In the genomic region with DNA sequence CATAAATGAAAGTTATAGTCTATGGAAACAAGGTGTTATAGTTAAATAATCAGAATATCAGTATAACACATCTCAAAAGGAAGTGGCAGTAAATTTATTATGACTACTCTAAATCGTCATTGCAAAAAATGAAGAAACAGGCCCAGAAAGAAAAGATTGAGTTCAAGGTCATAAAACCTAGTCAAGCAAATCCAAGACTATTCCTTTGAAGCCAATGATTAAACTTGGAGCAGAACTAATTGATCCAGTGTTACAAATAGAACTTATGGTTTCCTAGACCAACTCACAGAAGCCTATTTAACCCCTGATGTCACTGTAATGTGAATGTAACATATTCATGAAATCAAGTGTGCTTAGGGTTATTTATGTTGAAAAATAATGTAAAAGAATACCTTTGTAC, we compare ENCODE assay signal across 12 cellular contexts. TPM values are rescaled to one million over a fixed set of nuclear protein-coding genes. Genes with fewer than 3 reads are reported as not detected.
DNase-seq lines count a peak whose midpoint lies in the region; ATAC-seq, FAIRE-seq and TF ChIP-seq lines count a peak whose summit lies in the region.
"Had no signal": no experiment of that assay in that cellular context is flagged by ENCODE, and none has a peak within 500 bp of the region (broad histone marks: within the 10 kb centered on the region; RNA-seq: fewer than 3 reads in every experiment).

No MANE protein-coding gene starts in this region.

- H3K9ac ChIP-seq in kidney (ENCODE audit: low read length in 2 of 2) = peak overlapping the region in 1 of 2 donors; percentile 75

- no peaks in the 10 kb centered on the region for H3K9me3 ChIP-seq in kidney (ENCODE audit: control insufficient read depth in 1 of 2, low read length in 2 of 2)

- peak overlapping the region; percentile 62 to 75 for H3K4me3 ChIP-seq in kidney (ENCODE audit: low read length in 2 of 2)

- no peak for TF ChIP-seq CTCF in kidney (IDR thresholded peaks at IDR 0.05; ENCODE audit: borderline replicate concordance, extremely low read depth, insufficient read depth)

- DNase-seq in stimulated activated naive CD8-positive, alpha-beta T cell treated with anti-CD3 and anti-CD28 coated beads, Interleukin-15, Interleukin-2, amounts not matched to agents 100 U/mL and 50 U/mL, for 24 hours = no peak
- no peak for DNase-seq in kidney
- no peak for DNase-seq in D341Med (ENCODE audit: low spot score)
- DNase-seq: DMS 273 treated with DMSO at 0.1 percent for 48 hours, MV-4-11, posterior cingulate gyrus had no signal

- intact Hi-C loops in kidney (cut with DNase I) = no loop called here

- H3K4me1 ChIP-seq in kidney (ENCODE audit: control insufficient read depth in 1 of 2, insufficient read depth in 1 of 2, low read depth in 1 of 2, low read length in 2 of 2) = peaks cover 0 to 2% of the 10 kb centered on the region in 2 donors

- peak; percentile 71 for FAIRE-seq in kidney (lab: Jason Lieb, UNC)

- H3K4me3 Mint-ChIP-seq in stimulated activated naive CD8-positive, alpha-beta T cell treated with anti-CD3 and anti-CD28 coated beads, Interleukin-15, Interleukin-2, amounts not matched to agents 100 ng/mL and 50 ng/mL, for 24 hours = peak overlapping the region; percentile 76
- peak overlapping the region; percentile 83 for H3K4me3 Mint-ChIP-seq in activated T-helper 17 cell treated with anti-CD3 and anti-CD28 coated beads, Interleukin-2, amount 50 U/mL, for 72 hours

- H3K36me3 Mint-ChIP-seq in stimulated activated naive CD8-positive, alpha-beta T cell treated with anti-CD3 and anti-CD28 coated beads, Interleukin-15, Interleukin-2, amounts not matched to agents 100 ng/mL and 50 ng/mL, for 24 hours (ENCODE audit: low read depth) = peaks cover 4% of the 10 kb centered on the region
- peaks cover 40% of the 10 kb centered on the region for H3K36me3 Mint-ChIP-seq in activated T-helper 17 cell treated with anti-CD3 and anti-CD28 coated beads, Interleukin-2, amount 50 U/mL, for 72 hours (ENCODE audit: low read depth)

- no peaks in the 10 kb centered on the region for H3K36me3 ChIP-seq in kidney (ENCODE audit: control insufficient read depth in 1 of 2, insufficient read depth in 2 of 2, low read length in 2 of 2)

- no peak for ATAC-seq in stimulated activated naive CD8-positive, alpha-beta T cell treated with anti-CD3 and anti-CD28 coated beads, Interleukin-15, Interleukin-2, amounts not matched to agents 100 U/mL and 50 U/mL, for 24 hours
- ATAC-seq in activated T-helper 17 cell treated with anti-CD3 and anti-CD28 coated beads, Interleukin-2, amount 50 U/mL, for 72 hours (replicated peaks) = no peak
- ATAC-seq in GM18520 (IDR thresholded peaks at IDR 0.05; ENCODE audit: unreplicated experiment) = no peak
- no peak for ATAC-seq in HG03196 (IDR thresholded peaks at IDR 0.05; ENCODE audit: unreplicated experiment)
- ATAC-seq in GM21447 (IDR thresholded peaks at IDR 0.05; ENCODE audit: unreplicated experiment) = no peak

- H3K27ac Mint-ChIP-seq in stimulated activated naive CD8-positive, alpha-beta T cell treated with anti-CD3 and anti-CD28 coated beads, Interleukin-15, Interleukin-2, amounts not matched to agents 100 ng/mL and 50 ng/mL, for 24 hours = no peak overlapping the region
- peak overlapping the region; percentile 75 for H3K27ac Mint-ChIP-seq in activated T-helper 17 cell treated with anti-CD3 and anti-CD28 coated beads, Interleukin-2, amount 50 U/mL, for 72 hours

- peaks cover 35% of the 10 kb centered on the region for H3K4me1 Mint-ChIP-seq in stimulated activated naive CD8-positive, alpha-beta T cell treated with anti-CD3 and anti-CD28 coated beads, Interleukin-15, Interleukin-2, amounts not matched to agents 100 ng/mL and 50 ng/mL, for 24 hours (ENCODE audit: low read depth)
- H3K4me1 Mint-ChIP-seq in activated T-helper 17 cell treated with anti-CD3 and anti-CD28 coated beads, Interleukin-2, amount 50 U/mL, for 72 hours = peaks cover 16% of the 10 kb centered on the region

- H3K9me3 Mint-ChIP-seq in stimulated activated naive CD8-positive, alpha-beta T cell treated with anti-CD3 and anti-CD28 coated beads, Interleukin-15, Interleukin-2, amounts not matched to agents 100 ng/mL and 50 ng/mL, for 24 hours = no peaks in the 10 kb centered on the region
- H3K9me3 Mint-ChIP-seq in activated T-helper 17 cell treated with anti-CD3 and anti-CD28 coated beads, Interleukin-2, amount 50 U/mL, for 72 hours = no peaks in the 10 kb centered on the region

- peak overlapping the region in 1 of 2 donors; percentile 47 for H3K27ac ChIP-seq in kidney (ENCODE audit: low read depth in 2 of 2, low read length in 2 of 2)

- H3K27me3 Mint-ChIP-seq in stimulated activated naive CD8-positive, alpha-beta T cell treated with anti-CD3 and anti-CD28 coated beads, Interleukin-15, Interleukin-2, amounts not matched to agents 100 ng/mL and 50 ng/mL, for 24 hours = no peaks in the 10 kb centered on the region
- H3K27me3 Mint-ChIP-seq in activated T-helper 17 cell treated with anti-CD3 and anti-CD28 coated beads, Interleukin-2, amount 50 U/mL, for 72 hours = no peaks in the 10 kb centered on the region

RNA-seq across cellular contexts. Expression of a gene that starts 1.9 kb away (rescaled TPM):
- 1 to 10 TPM; 9.6 TPM for total RNA-seq in activated T-helper 17 cell treated with anti-CD3 and anti-CD28 coated beads, Interleukin-2, amount 50 U/mL, for 72 hours
- 37.4 TPM for total RNA-seq in kidney
- polyA plus RNA-seq in kidney (ENCODE audit: insufficient read depth, low read depth, low replicate concordance) = 12.6 TPM

RNA-seq across cellular contexts. Expression of a gene that starts 11.3 kb away (rescaled TPM):
- total RNA-seq in activated T-helper 17 cell treated with anti-CD3 and anti-CD28 coated beads, Interleukin-2, amount 50 U/mL, for 72 hours = 1 to 10 TPM; 6.1 to 8.7 TPM
- 12.1 TPM for total RNA-seq in kidney
- polyA plus RNA-seq in kidney (ENCODE audit: insufficient read depth, low read depth, low replicate concordance) = 5.0 TPM

RNA-seq across cellular contexts. Expression of a gene that starts 55.8 kb away (rescaled TPM):
- 1 to 10 TPM; 1.6 to 2.0 TPM for total RNA-seq in activated T-helper 17 cell treated with anti-CD3 and anti-CD28 coated beads, Interleukin-2, amount 50 U/mL, for 72 hours
- 0.79 TPM for total RNA-seq in kidney
- 3.3 TPM for polyA plus RNA-seq in kidney (ENCODE audit: insufficient read depth, low read depth, low replicate concordance)
- total RNA-seq: RPMI7951 had no signal
